ENCODE assay signal across 8 cellular contexts in the genomic region with DNA sequence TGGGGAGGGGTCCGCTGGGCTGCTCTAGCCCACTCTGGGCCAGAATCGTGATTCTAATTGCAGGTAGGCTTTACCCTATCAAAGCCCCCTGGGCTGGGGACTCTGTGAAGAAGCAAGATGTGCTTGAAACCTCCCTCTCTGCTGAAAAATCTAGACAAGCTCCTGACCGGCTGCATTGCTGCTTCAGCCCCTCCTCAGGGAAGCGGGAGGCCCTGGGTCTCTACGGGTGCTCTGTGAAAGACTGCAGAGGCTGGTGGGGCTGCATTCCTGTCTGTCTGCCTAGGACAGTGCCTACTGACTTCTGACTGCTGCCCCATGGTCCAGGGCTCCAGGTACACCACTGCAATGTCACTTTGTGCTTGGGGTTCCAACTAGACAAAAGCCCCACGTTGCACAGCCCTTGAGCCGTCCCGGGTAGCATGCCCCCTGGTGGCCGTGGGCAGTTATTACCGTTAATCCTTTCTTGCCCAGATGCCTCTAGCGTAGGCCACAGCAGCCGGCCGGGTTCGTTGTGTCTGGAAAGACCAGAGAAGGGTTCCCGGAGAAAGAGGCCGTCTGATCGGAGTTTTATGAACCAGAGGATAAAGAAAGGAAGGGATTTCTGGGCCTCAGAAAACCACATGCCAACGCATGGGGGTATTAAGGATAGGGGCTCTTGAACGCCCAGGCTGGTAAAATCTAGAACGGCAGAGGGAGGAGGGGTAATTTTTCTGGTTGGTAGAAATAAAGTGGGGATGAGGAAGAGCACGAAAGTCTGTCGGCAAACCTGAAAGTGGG. TPM values are rescaled to one million over a fixed set of nuclear protein-coding genes. Genes with fewer than 3 reads are reported as not detected.
DNase-seq lines count a peak whose midpoint lies in the region; ATAC-seq lines count a peak whose summit lies in the region.

No MANE protein-coding gene starts in this region.

- DNase-seq in CD1c-positive myeloid dendritic cell (ENCODE audit: extremely low spot score) (peak; percentile 66), GM19238 (ENCODE audit: insufficient read length, low spot score) (peak; percentile 51), KBM-7 (peak; percentile 53), T-helper 1 cell (peak in 3 of 5 donors; percentile 18 to 42 (median 37)), astrocyte of the hippocampus (ENCODE audit: low read depth, low spot score) (peak; percentile 29), left lobe of liver (ENCODE audit: low spot score) (peak; percentile 51), DMS79 (lab: John Stamatoyannopoulos, UW) (no peak)
- DNase-seq in stimulated activated CD8-positive, alpha-beta memory T cell treated with anti-CD3 and anti-CD28 coated beads, Interleukin-15, amount 100 ng/mL, for 24 hours (ENCODE audit: low read depth) = peak; percentile 30

- peak; percentile 92 for ATAC-seq in left lobe of liver

- in situ Hi-C loops in KBM-7 (cut with MboI; ENCODE audit: low pct_unique_long_range_greater_than_20kb, low sequenced_read_pairs) = no loop called here

RNA-seq across cellular contexts. Expression of a gene that starts 15.9 kb away (rescaled TPM):
- total RNA-seq in left lobe of liver = not detected

RNA-seq across cellular contexts. Expression of a gene that starts 49.2 kb away (rescaled TPM):
- 120 TPM for total RNA-seq in left lobe of liver
